Comparison of ENCODE assay signal across 1 cellular context in genomic region chr12:102883204-102883799, GRCh38.
A peak's percentile ranks its signal among the peaks of the same experiment; 100 is the strongest.
TF ChIP-seq lines count a peak whose summit lies in the region.

No MANE protein-coding gene starts in this region.

TF ChIP-seq in HepG2, 621 proteins besides CTCF, POLR2A, EP300 and RAD21 (continued from another document):
- no peak for TF ChIP-seq MAFF (IDR thresholded peaks at IDR 0.05; ENCODE audit: low read depth, low read length)
- TF ChIP-seq NR1H2 (CRISPR knock-in tag; IDR thresholded peaks at IDR 0.05; ENCODE audit: borderline replicate concordance, low read depth), result no peak
- no peak for TF ChIP-seq MBD4 (IDR thresholded peaks at IDR 0.05; ENCODE audit: borderline replicate concordance, low read length)
- TF ChIP-seq ZNF766 (CRISPR knock-in tag; IDR thresholded peaks at IDR 0.05; ENCODE audit: borderline replicate concordance), result no peak
- TF ChIP-seq KLF12 (CRISPR knock-in tag; IDR thresholded peaks at IDR 0.05; ENCODE audit: borderline replicate concordance), result no peak
- TF ChIP-seq ZNF598 (CRISPR knock-in tag; IDR thresholded peaks at IDR 0.05; ENCODE audit: borderline replicate concordance), result no peak
- TF ChIP-seq HES4 (CRISPR knock-in tag; IDR thresholded peaks at IDR 0.05; ENCODE audit: borderline replicate concordance), result no peak
- no peak for TF ChIP-seq PRMT3 (CRISPR knock-in tag; IDR thresholded peaks at IDR 0.05; ENCODE audit: borderline replicate concordance, low read depth)
- peak; percentile 93 for TF ChIP-seq SMC3 (IDR thresholded peaks at IDR 0.05; ENCODE audit: low read length)
- TF ChIP-seq ZNF253 (CRISPR knock-in tag; IDR thresholded peaks at IDR 0.05; ENCODE audit: borderline replicate concordance), result no peak
- no peak for TF ChIP-seq ZBTB26 (CRISPR knock-in tag; IDR thresholded peaks at IDR 0.05; ENCODE audit: borderline replicate concordance)
- no peak for TF ChIP-seq ZNF720 (CRISPR knock-in tag; IDR thresholded peaks at IDR 0.05)
